ENCODE assay signal across 20 cellular contexts in the genomic region with DNA sequence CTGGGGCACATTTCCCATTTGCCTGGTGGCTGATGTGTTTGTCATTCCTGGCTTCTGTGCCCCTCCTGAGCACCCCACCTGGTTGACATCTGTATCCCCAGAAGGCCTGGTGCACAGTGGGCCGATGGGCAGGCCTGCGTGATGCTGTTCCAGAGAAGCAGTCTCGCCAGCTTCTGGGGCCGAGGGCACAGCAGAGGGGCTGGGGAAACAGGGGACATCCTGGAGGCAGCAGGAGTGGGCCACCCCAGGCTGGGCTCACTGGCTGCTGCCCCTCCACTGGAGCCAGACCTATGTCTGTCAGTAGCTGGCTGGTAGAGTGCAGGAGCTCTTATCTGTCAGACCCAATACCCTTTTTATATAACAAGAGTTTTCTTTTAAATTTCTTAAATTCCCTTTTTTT. TPM values are rescaled to one million over a fixed set of nuclear protein-coding genes. Genes with fewer than 3 reads are reported as not detected.
DNase-seq lines count a peak whose midpoint lies in the region; ATAC-seq and TF ChIP-seq lines count a peak whose summit lies in the region.
"Had no signal": no experiment of that assay in that cellular context is flagged by ENCODE, and none has a peak within 500 bp of the region (broad histone marks: within the 10 kb centered on the region; RNA-seq: fewer than 3 reads in every experiment).

No MANE protein-coding gene starts in this region.

- H3K4me1 ChIP-seq in DND-41 (ENCODE audit: insufficient read depth, low read length) (no peaks in the 10 kb centered on the region), mesendoderm (ENCODE audit: control insufficient read depth, low read depth, low read length) (peaks cover 7% of the 10 kb centered on the region), spleen (peaks cover 5 to 21% (median 16%) of the 10 kb centered on the region in 6 donors), SJCRH30 (peaks cover 11% of the 10 kb centered on the region; the same call in 1 of the 2 replicates)

- H4K8ac ChIP-seq in mesendoderm (ENCODE audit: low read depth, low read length), result no peak overlapping the region

- H2BK15ac ChIP-seq in mesendoderm (replicated peaks; ENCODE audit: low read depth), result no peak overlapping the region

- no peak overlapping the region for H3K4me3 Mint-ChIP-seq in activated T-helper 17 cell treated with anti-CD3 and anti-CD28 coated beads, Interleukin-2, amount 50 U/mL, for 72 hours
- H3K4me3 Mint-ChIP-seq: IgD-negative memory B cell had no signal

- ATAC-seq in DND-41 (ENCODE audit: insufficient read depth, low read depth) (0 out of 3 replicates have a peak, but pooled peaks have one; percentile 28), GM21390 (IDR thresholded peaks at IDR 0.05; ENCODE audit: unreplicated experiment) (no peak)
- no peak for ATAC-seq in activated T-helper 17 cell treated with anti-CD3 and anti-CD28 coated beads, Interleukin-2, amount 50 U/mL, for 72 hours (replicated peaks)

- TF ChIP-seq CTCF in DND-41 (IDR thresholded peaks at IDR 0.05; ENCODE audit: borderline replicate concordance, extremely low read depth, low read length, poor library complexity, severe bottlenecking) (no peak), spleen (IDR thresholded peaks at IDR 0.05 in 8 of 11, conservative IDR thresholded peaks at IDR 0.05 in 3 of 11) (no peak)

- no peaks in the 10 kb centered on the region for H3K36me3 Mint-ChIP-seq in activated T-helper 17 cell treated with anti-CD3 and anti-CD28 coated beads, Interleukin-2, amount 50 U/mL, for 72 hours (ENCODE audit: low read depth)
- H3K36me3 Mint-ChIP-seq: IgD-negative memory B cell had no signal

- H3K36me3 ChIP-seq in DND-41 (ENCODE audit: insufficient read depth, low read length) (no peaks in the 10 kb centered on the region), mesendoderm (ENCODE audit: control insufficient read depth, insufficient read depth, low read length) (no peaks in the 10 kb centered on the region), spleen (no peaks in the 10 kb centered on the region), SJCRH30 (no peaks in the 10 kb centered on the region)

- H3K27ac ChIP-seq in DND-41 (ENCODE audit: low read length) (no peak overlapping the region), mesendoderm (ENCODE audit: low read depth, low read length) (no peak overlapping the region), spleen (no peak overlapping the region), SJCRH30 (no peak overlapping the region)
- H3K27ac ChIP-seq: C4-2B, SK-N-MC had no signal

- no peak overlapping the region for H2AFZ ChIP-seq in DND-41 (ENCODE audit: low read depth, low read length)

- H3K27me3 ChIP-seq in DND-41 (ENCODE audit: insufficient read depth, low read length, poor library complexity) (no peaks in the 10 kb centered on the region), mesendoderm (ENCODE audit: insufficient read depth, low read length, poor library complexity) (no peaks in the 10 kb centered on the region), spleen (replicated peaks in 1 of 7) (peaks cover 0 to 28% (median 7%) of the 10 kb centered on the region in 7 donors), SJCRH30 (no peaks in the 10 kb centered on the region)

- H3K9me3 Mint-ChIP-seq in activated T-helper 17 cell treated with anti-CD3 and anti-CD28 coated beads, Interleukin-2, amount 50 U/mL, for 72 hours, result no peaks in the 10 kb centered on the region
- H3K9me3 Mint-ChIP-seq: IgD-negative memory B cell had no signal

- WGBS in mesendoderm (ENCODE audit: extremely low coverage, insufficient coverage, low lambda C conversion rate), result no CpG with 5 or more reads among the region's 4 CpGs
- whole genome bisulfite sequencing in spleen, 5 donors, result 94 to 100% (median 95%) methylated on average over 4 of the region's 4 CpGs

- H4K20me1 ChIP-seq in DND-41 (ENCODE audit: insufficient read depth, low read length), result no peaks in the 10 kb centered on the region

- H3K9ac ChIP-seq in DND-41 (ENCODE audit: low read depth, low read length) (no peak overlapping the region), mesendoderm (ENCODE audit: low read length) (no peak overlapping the region)

- H3K79me2 ChIP-seq in DND-41 (ENCODE audit: insufficient read depth, low read length) (no peaks in the 10 kb centered on the region), mesendoderm (ENCODE audit: control insufficient read depth, insufficient read depth, low read length) (no peaks in the 10 kb centered on the region)

- H2BK120ac ChIP-seq in mesendoderm (ENCODE audit: low read depth, low read length), result no peak overlapping the region

- H2AK5ac ChIP-seq in mesendoderm (ENCODE audit: low read length), result no peak overlapping the region

- H3K56ac ChIP-seq in mesendoderm (ENCODE audit: low read length), result peak overlapping the region; percentile 62

- H3K4me3 ChIP-seq in DND-41 (ENCODE audit: low read depth in 1 of 2, low read length in 2 of 2), result no peak overlapping the region
- no peak overlapping the region for H3K4me3 ChIP-seq in mesendoderm (ENCODE audit: low read length)
- no peak overlapping the region for H3K4me3 ChIP-seq in spleen
- H3K4me3 ChIP-seq in SJCRH30, result no peak overlapping the region
- H3K4me3 ChIP-seq: SK-N-MC had no signal

- H3K27ac Mint-ChIP-seq in activated T-helper 17 cell treated with anti-CD3 and anti-CD28 coated beads, Interleukin-2, amount 50 U/mL, for 72 hours, result no peak overlapping the region
- H3K27ac Mint-ChIP-seq: IgD-negative memory B cell had no signal

- peak overlapping the region; percentile 2 for H3K18ac ChIP-seq in mesendoderm (ENCODE audit: low read length)

- no peak for TF ChIP-seq POLR2A in spleen (IDR thresholded peaks at IDR 0.05)

- no peaks in the 10 kb centered on the region for H3K9me3 ChIP-seq in DND-41 (ENCODE audit: insufficient read depth, low read length, severe bottlenecking)
- no peaks in the 10 kb centered on the region for H3K9me3 ChIP-seq in spleen
- H3K9me3 ChIP-seq in SJCRH30 (replicated peaks), result no peaks in the 10 kb centered on the region

- H3K4ac ChIP-seq in mesendoderm (ENCODE audit: low read depth, low read length), result no peak overlapping the region

- H3K23ac ChIP-seq in mesendoderm (ENCODE audit: low read length), result no peak overlapping the region

- H4K5ac ChIP-seq in mesendoderm (ENCODE audit: low read length), result no peak overlapping the region

- peak; percentile 12 for DNase-seq in activated CD8-positive, alpha-beta memory T cell treated with anti-CD3 and anti-CD28 coated beads, Interleukin-2, amount 50 U/mL, for 4 hours
- no peak for DNase-seq in activated CD8-positive, alpha-beta memory T cell treated with anti-CD3 and anti-CD28 coated beads for 24 hours
- DNase-seq in DND-41 (no peak), mesendoderm (no peak), spleen (peak; percentile 64), SJCRH30 (no peak)
- DNase-seq: DMS53, NCI-H1105, NCI-H2081, NCI-H446, NCI-H526, OCI-M1, SHP77 had no signal

- no peaks in the 10 kb centered on the region for H3K4me1 Mint-ChIP-seq in activated T-helper 17 cell treated with anti-CD3 and anti-CD28 coated beads, Interleukin-2, amount 50 U/mL, for 72 hours

- intact Hi-C loops in spleen (cut with DNase I; ENCODE audit: low total_unique reads), result no loop called here

- H3K27me3 Mint-ChIP-seq in activated T-helper 17 cell treated with anti-CD3 and anti-CD28 coated beads, Interleukin-2, amount 50 U/mL, for 72 hours, result no peaks in the 10 kb centered on the region

- H3K79me1 ChIP-seq in mesendoderm (ENCODE audit: low read length), result no peaks in the 10 kb centered on the region

- no peak overlapping the region for H2BK5ac ChIP-seq in mesendoderm (ENCODE audit: low read length)

- H3K4me2 ChIP-seq in DND-41 (ENCODE audit: insufficient read depth, low read length), result no peak overlapping the region
- no peak overlapping the region for H3K4me2 ChIP-seq in mesendoderm (ENCODE audit: low read length)

RNA-seq across cellular contexts. Expression of a gene that starts 0.9 kb away (rescaled TPM):
- polyA plus RNA-seq in mesendoderm (2013, experiment 1 of 2), result 75.9 TPM
- 75.4 TPM for polyA plus RNA-seq in mesendoderm (2013, experiment 2 of 2)
- total RNA-seq in spleen, result 1 to 10 TPM in 1 of 7 donors, not detected in 6; 1.6 TPM
- polyA plus RNA-seq in spleen, result under 1 TPM in 1 of 3 donors, not detected in 2; 0.22 TPM
- not detected for total RNA-seq in activated T-helper 17 cell treated with anti-CD3 and anti-CD28 coated beads, Interleukin-2, amount 50 U/mL, for 72 hours
- total RNA-seq in SJCRH30 (2014; rRNA removed; shearing (Covaris generic)), result not detected in 2 replicates
- total RNA-seq: A172 had no signal
- polyA plus RNA-seq: AG04450, IgD-negative memory B cell had no signal

RNA-seq across cellular contexts. Expression of a gene that starts 18.7 kb away (rescaled TPM):
- polyA plus RNA-seq in mesendoderm (2013, experiment 1 of 2), result 123 TPM
- 124 TPM for polyA plus RNA-seq in mesendoderm (2013, experiment 2 of 2)
- total RNA-seq in spleen, result 10 to 100 TPM; 31.9 to 73.0 (median 40.9) TPM
- 10 to 100 TPM; 53.7 to 79.1 (median 69.4) TPM for polyA plus RNA-seq in spleen
- 100 to 1,000 TPM; 114 to 181 TPM for total RNA-seq in activated T-helper 17 cell treated with anti-CD3 and anti-CD28 coated beads, Interleukin-2, amount 50 U/mL, for 72 hours
- total RNA-seq in SJCRH30 (2014; rRNA removed; shearing (Covaris generic)), result 149 and 162 TPM in 2 replicates

RNA-seq across cellular contexts. Expression of a gene that starts 37.9 kb away (rescaled TPM):
- polyA plus RNA-seq in mesendoderm (2013, experiment 1 of 2), result 19.7 TPM
- 20.4 TPM for polyA plus RNA-seq in mesendoderm (2013, experiment 2 of 2)
- 100 to 1,000 TPM in 2 of 7 donors, 10 to 100 TPM in 5; 67.5 to 106 (median 88.3) TPM for total RNA-seq in spleen
- polyA plus RNA-seq in spleen, result 10 to 100 TPM; 41.3 to 71.7 (median 49.7) TPM
- 1 to 10 TPM; 1.2 to 5.3 TPM for total RNA-seq in activated T-helper 17 cell treated with anti-CD3 and anti-CD28 coated beads, Interleukin-2, amount 50 U/mL, for 72 hours
- total RNA-seq in SJCRH30 (2014; rRNA removed; shearing (Covaris generic)), result 13.4 and 17.8 TPM in 2 replicates
- total RNA-seq: A172 had no signal

RNA-seq across cellular contexts. Expression of a gene that starts 47.2 kb away (rescaled TPM):
- 3.5 TPM for polyA plus RNA-seq in mesendoderm (2013, experiment 1 of 2)
- 3.7 TPM for polyA plus RNA-seq in mesendoderm (2013, experiment 2 of 2)
- total RNA-seq in spleen, result 1 to 10 TPM in 1 of 7 donors, under 1 TPM in 3, not detected in 3; 0.29 to 1.6 (median 0.49) TPM
- polyA plus RNA-seq in spleen, result 1 to 10 TPM in 2 of 3 donors, under 1 TPM in 1; 0.55 to 1.7 (median 1.2) TPM
- total RNA-seq in activated T-helper 17 cell treated with anti-CD3 and anti-CD28 coated beads, Interleukin-2, amount 50 U/mL, for 72 hours, result 1 to 10 TPM in 1 of 2 donors, under 1 TPM in 1; 0.58 to 1.2 TPM
- not detected in 2 replicates for total RNA-seq in SJCRH30 (2014; rRNA removed; shearing (Covaris generic))
- total RNA-seq: A172 had no signal

RNA-seq across cellular contexts. Expression of a gene that starts 58.8 kb away (rescaled TPM):
- 85.8 TPM for polyA plus RNA-seq in mesendoderm (2013, experiment 1 of 2)
- polyA plus RNA-seq in mesendoderm (2013, experiment 2 of 2), result 88.1 TPM
- 10 to 100 TPM; 51.9 to 66.4 (median 56.6) TPM for total RNA-seq in spleen
- polyA plus RNA-seq in spleen, result 10 to 100 TPM; 26.9 to 49.0 (median 30.1) TPM
- total RNA-seq in activated T-helper 17 cell treated with anti-CD3 and anti-CD28 coated beads, Interleukin-2, amount 50 U/mL, for 72 hours, result 10 to 100 TPM; 34.4 to 66.8 TPM
- 98.6 and 101 TPM in 2 replicates for total RNA-seq in SJCRH30 (2014; rRNA removed; shearing (Covaris generic))

Comparison
In these comparisons a context has a peak if more than half of its experiments do, and no peak if none do; other contexts are left out.
1. DNase-seq: peak in activated CD8-positive, alpha-beta memory T cell treated with anti-CD3 and anti-CD28 coated beads, Interleukin-2, amount 50 U/mL, for 4 hours (single experiment) and spleen (single experiment); none in activated CD8-positive, alpha-beta memory T cell treated with anti-CD3 and anti-CD28 coated beads for 24 hours (single experiment), DND-41 (single experiment), mesendoderm (single experiment) and SJCRH30 (0 of 2).